ENCODE assay signal across 24 cellular contexts in genomic region chr18:8350628-8351027, GRCh38.
"Had no signal": no experiment of that assay in that cellular context is flagged by ENCODE, and none has a peak within 500 bp of the region (broad histone marks: within the 10 kb centered on the region; RNA-seq: fewer than 3 reads in every experiment).

No MANE protein-coding gene starts in this region.

- H3K4me1 ChIP-seq: SJSA1 had no signal

- H3K4me3 ChIP-seq: K562, SJSA1, SK-N-MC had no signal

- ATAC-seq: K562, Panc1, PC-3 had no signal

- H3K27ac ChIP-seq: HL-60, KMS-11, RWPE1, SJSA1, SK-N-MC had no signal

- H3K36me3 ChIP-seq: SJSA1 had no signal

- H3K27me3 ChIP-seq: SJSA1 had no signal

- DNase-seq: Kasumi-1; MV-4-11; NCI-H1048; NCI-H1105; NCI-H1417 treated with DMSO at 0.1 percent for 48 hours; NCI-H146; NCI-H1930; NCI-H2081; NCI-H2107; NCI-H226; NCI-H446; NCI-H510A; NCI-H69; NCI-H774; NK-92 treated with Interleukin-12 subunit alpha and Interleukin-12 subunit beta, amount 100 ng/mL, for 24 hours; PC-3; SIG-M5 had no signal
